25 cellular contexts compared by ENCODE assay signal in genomic region chr14:60085085-60085484, GRCh38. TPM values are rescaled to one million over a fixed set of nuclear protein-coding genes. Genes with fewer than 3 reads are reported as not detected.
A peak's percentile ranks its signal among the peaks of the same experiment; 100 is the strongest.
DNase-seq lines count a peak whose midpoint lies in the region; ATAC-seq, FAIRE-seq and TF ChIP-seq lines count a peak whose summit lies in the region.
"Had no signal": no experiment of that assay in that cellular context is flagged by ENCODE, and none has a peak within 500 bp of the region (broad histone marks: within the 10 kb centered on the region; RNA-seq: fewer than 3 reads in every experiment).

No MANE protein-coding gene starts in this region.

- TF ChIP-seq EP300 in HepG2 (IDR thresholded peaks at IDR 0.05; ENCODE audit: low read depth in 2 of 2, low read length in 2 of 2), result no peak
- TF ChIP-seq EP300 in HepG2 (CRISPR knock-in tag; IDR thresholded peaks at IDR 0.05; ENCODE audit: borderline replicate concordance), result no peak

- TF ChIP-seq POLR2A in HepG2 (IDR thresholded peaks at IDR 0.05; ENCODE audit: insufficient read depth in 1 of 2, low read depth in 2 of 2, low read length in 2 of 2) (no peak), right lobe of liver (IDR thresholded peaks at IDR 0.05) (no peak)

- POLR2A ChIA-PET in HepG2 (lab: Yijun Ruan, JAX), result no interaction called here

- H3K27me3 ChIP-seq in HepG2 (ENCODE audit: control insufficient read depth in 1 of 2, insufficient read depth in 2 of 2, low read length in 2 of 2), result no peaks in the 10 kb centered on the region
- H3K27me3 ChIP-seq in right lobe of liver, result no peaks in the 10 kb centered on the region
- H3K27me3 ChIP-seq in mammary epithelial cell (ENCODE audit: insufficient read depth, low read length), result no peaks in the 10 kb centered on the region
- H3K27me3 ChIP-seq: neutrophil, stomach, tibial nerve had no signal

- H3K27ac Mint-ChIP-seq in nephron progenitor cell, result no peak overlapping the region
- H3K27ac Mint-ChIP-seq: activated naive CD4-positive, alpha-beta T cell treated with anti-CD3 and anti-CD28 coated beads, Interleukin-2, amount 50 U/mL, for 72 hours; activated T-helper 17 cell treated with anti-CD3 and anti-CD28 coated beads, Interleukin-2, amount 50 U/mL, for 72 hours had no signal

- BruUV-seq in HepG2 (replicated peaks; lab: Mats Ljungman, UMichigan), result no TSS peak
- no TSS peak for BruUV-seq in mammary epithelial cell (replicated peaks; lab: Mats Ljungman, UMichigan)

- ATAC-seq in HepG2 (no peak), right lobe of liver (no peak), HG02840 (IDR thresholded peaks at IDR 0.05; ENCODE audit: low FRiP score, unreplicated experiment) (no peak)
- ATAC-seq: activated naive CD4-positive, alpha-beta T cell treated with anti-CD3 and anti-CD28 coated beads, Interleukin-2, amount 50 U/mL, for 72 hours; activated T-helper 17 cell treated with anti-CD3 and anti-CD28 coated beads, Interleukin-2, amount 50 U/mL, for 72 hours; Right ventricle myocardium inferior had no signal

- H3K27ac ChIP-seq in HepG2 (ENCODE audit: extremely low read length, insufficient read depth, low read length), result no peak overlapping the region
- H3K27ac ChIP-seq in right lobe of liver, result no peak overlapping the region
- peak overlapping the region; percentile 15 for H3K27ac ChIP-seq in mammary epithelial cell (ENCODE audit: insufficient read depth, low read depth, low read length)
- H3K27ac ChIP-seq: neutrophil, prostate gland, stomach, tibial nerve, WERI-Rb-1 had no signal

- no peaks in the 10 kb centered on the region for H4K20me1 ChIP-seq in HepG2 (ENCODE audit: insufficient read depth, low read length)
- no peaks in the 10 kb centered on the region for H4K20me1 ChIP-seq in mammary epithelial cell (ENCODE audit: insufficient read depth, low read length)

- H2AFZ ChIP-seq in HepG2 (ENCODE audit: low read length), result no peak overlapping the region
- H2AFZ ChIP-seq in mammary epithelial cell (ENCODE audit: low read depth, low read length), result no peak overlapping the region

- no peaks in the 10 kb centered on the region for H3K27me3 Mint-ChIP-seq in nephron progenitor cell (ENCODE audit: low read depth, poor library complexity)

- no peak for FAIRE-seq in HepG2 (lab: Jason Lieb, UNC)
- FAIRE-seq: astrocyte had no signal

- no peaks in the 10 kb centered on the region for H3K4me1 Mint-ChIP-seq in nephron progenitor cell
- H3K4me1 Mint-ChIP-seq: activated T-helper 17 cell treated with anti-CD3 and anti-CD28 coated beads, Interleukin-2, amount 50 U/mL, for 72 hours had no signal

- dilution Hi-C loops in mammary epithelial cell (cut with HindIII; ENCODE audit: low sequenced_read_pairs), result no loop called here

- no peaks in the 10 kb centered on the region for H3K9me3 ChIP-seq in HepG2 (ENCODE audit: low read length)
- no peaks in the 10 kb centered on the region for H3K9me3 ChIP-seq in right lobe of liver
- H3K9me3 ChIP-seq in mammary epithelial cell (replicated peaks; ENCODE audit: insufficient read depth, low read length), result no peaks in the 10 kb centered on the region
- H3K9me3 ChIP-seq: neutrophil, prostate gland, stomach, tibial nerve had no signal

- H3K4me3 Mint-ChIP-seq in nephron progenitor cell, result no peak overlapping the region
- H3K4me3 Mint-ChIP-seq: activated T-helper 17 cell treated with anti-CD3 and anti-CD28 coated beads, Interleukin-2, amount 50 U/mL, for 72 hours had no signal

- in situ Hi-C loops in HepG2 (cut with HindIII; ENCODE audit: extremely low pct_ligation_motif_present, low pct_unique_long_range_greater_than_20kb), result no loop called here
- in situ Hi-C loops in mammary epithelial cell (cut with MboI; ENCODE audit: low sequenced_read_pairs in 2 of 2), result no loop called here

- TF ChIP-seq CTCF in HepG2 (CRISPR knock-in tag; IDR thresholded peaks at IDR 0.05) (no peak), right lobe of liver (IDR thresholded peaks at IDR 0.05) (no peak), mammary epithelial cell (conservative IDR thresholded peaks at IDR 0.05 in 1 of 2, IDR thresholded peaks at IDR 0.05 in 1 of 2; ENCODE audit: extremely low read depth in 1 of 2, insufficient read depth in 1 of 2, low read depth in 1 of 2, low read length in 2 of 2) (no peak), nephron progenitor cell (IDR thresholded peaks at IDR 0.05) (no peak)

- H3K36me3 ChIP-seq in HepG2 (replicated peaks in 1 of 2; ENCODE audit: control insufficient read depth in 1 of 2, insufficient read depth in 2 of 2, low read length in 2 of 2), result no peaks in the 10 kb centered on the region
- no peaks in the 10 kb centered on the region for H3K36me3 ChIP-seq in right lobe of liver
- H3K36me3 ChIP-seq in mammary epithelial cell (ENCODE audit: insufficient read depth, low read length), result no peaks in the 10 kb centered on the region
- H3K36me3 ChIP-seq: neutrophil, prostate gland, stomach, tibial nerve, WERI-Rb-1 had no signal

- DNase-seq in HepG2 (ENCODE audit: low spot score), result no peak
- no peak for DNase-seq in right lobe of liver
- peak; percentile 68 for DNase-seq in mammary epithelial cell
- peak; percentile 34 for DNase-seq in fibroblast of the conjunctiva (ENCODE audit: low read depth)
- DNase-seq in nephron progenitor cell, result no peak
- DNase-seq in H4 (ENCODE audit: low spot score), result no peak
- DNase-seq in A172 (ENCODE audit: low spot score), result no peak
- DNase-seq: activated CD4-positive, alpha-beta T cell treated with anti-CD3 and anti-CD28 coated beads, Interleukin-2, amount 50 U/mL, for 4 hours; DMS53; GDM1; NCI-H1417; NCI-H2081 treated with DMSO at 0.1 percent for 48 hours; NCI-H345; NCI-H774; stomach; WERI-Rb-1 had no signal

- H3K79me2 ChIP-seq in HepG2 (ENCODE audit: insufficient read depth, low read length) (no peaks in the 10 kb centered on the region), mammary epithelial cell (ENCODE audit: insufficient read depth, low read length) (no peaks in the 10 kb centered on the region)

- H3K4me2 ChIP-seq in HepG2 (ENCODE audit: low read depth, low read length) (no peak overlapping the region), mammary epithelial cell (ENCODE audit: insufficient read depth, low read depth, low read length) (no peak overlapping the region)

- intact Hi-C loops in HepG2 (cut with micrococcal nuclease; ENCODE audit: unreplicated experiment), result no loop called here
- intact Hi-C loops in right lobe of liver (cut with DNase I), result no loop called here
- intact Hi-C loops in mammary epithelial cell (cut with micrococcal nuclease), result no loop called here

- no peak overlapping the region for H3K9ac ChIP-seq in HepG2 (ENCODE audit: insufficient read depth, low read depth, low read length)
- H3K9ac ChIP-seq in mammary epithelial cell (ENCODE audit: insufficient read depth, low read length), result no peak overlapping the region

- H3K4me3 ChIP-seq in HepG2 (replicated peaks in 1 of 3; ENCODE audit: insufficient read depth in 1 of 3, low read depth in 2 of 3, low read length in 3 of 3), result no peak overlapping the region
- H3K4me3 ChIP-seq in right lobe of liver, result no peak overlapping the region
- no peak overlapping the region for H3K4me3 ChIP-seq in mammary epithelial cell (replicated peaks in 1 of 3; ENCODE audit: insufficient read depth in 1 of 3, low read depth in 2 of 3, low read length in 3 of 3)
- H3K4me3 ChIP-seq: lung, prostate gland, stomach, tibial nerve had no signal

- H3K4me1 ChIP-seq in HepG2 (ENCODE audit: insufficient read depth, low read length), result no peaks in the 10 kb centered on the region
- H3K4me1 ChIP-seq in right lobe of liver, result no peaks in the 10 kb centered on the region
- H3K4me1 ChIP-seq in mammary epithelial cell (ENCODE audit: insufficient read depth, low read length), result peaks cover 8% of the 10 kb centered on the region
- H3K4me1 ChIP-seq: prostate gland, stomach, tibial nerve had no signal

- H3K9me3 Mint-ChIP-seq in nephron progenitor cell, result no peaks in the 10 kb centered on the region
- H3K9me3 Mint-ChIP-seq: activated naive CD4-positive, alpha-beta T cell treated with anti-CD3 and anti-CD28 coated beads, Interleukin-2, amount 50 U/mL, for 72 hours; activated T-helper 17 cell treated with anti-CD3 and anti-CD28 coated beads, Interleukin-2, amount 50 U/mL, for 72 hours had no signal

- CTCF ChIA-PET in HepG2 (lab: Yijun Ruan, JAX; ENCODE audit: low intra/inter-chr PET ratio, low total read pairs) (no interaction called here), mammary epithelial cell (lab: Charles Lee; ENCODE audit: low non-redundant PET) (no interaction called here)

- TF ChIP-seq RAD21 in HepG2 (CRISPR knock-in tag; IDR thresholded peaks at IDR 0.05), result no peak

- H3K36me3 Mint-ChIP-seq in nephron progenitor cell (ENCODE audit: low read depth), result no peaks in the 10 kb centered on the region
- H3K36me3 Mint-ChIP-seq: activated naive CD4-positive, alpha-beta T cell treated with anti-CD3 and anti-CD28 coated beads, Interleukin-2, amount 50 U/mL, for 72 hours had no signal

RNA-seq across cellular contexts. Expression of gene PCNX4, which starts 6.6 kb away (rescaled TPM):
- total RNA-seq in HepG2 (2016; rRNA removed; fragmentation: Illumina TruSeq; extraction: Trizol), result 30.0 and 43.0 TPM in 2 replicates
- total RNA-seq in HepG2 (2016; cell fraction: cytosol; rRNA removed; fragmentation: Illumina TruSeq; extraction: Trizol; ENCODE audit: low read depth), result 19.6 and 24.9 TPM in 2 replicates
- 33.4 and 40.0 TPM in 2 replicates for total RNA-seq in HepG2 (2016; cell fraction: insoluble cytoplasmic fraction; rRNA removed; fragmentation: Illumina TruSeq; extraction: Trizol)
- total RNA-seq in HepG2 (2016; cell fraction: membrane; rRNA removed; fragmentation: Illumina TruSeq; extraction: Trizol), result 31.6 and 37.0 TPM in 2 replicates
- 55.1 and 58.5 TPM in 2 replicates for total RNA-seq in HepG2 (2016; cell fraction: nucleus; rRNA removed; fragmentation: Illumina TruSeq; extraction: Trizol)
- polyA plus RNA-seq in HepG2 (2011; rRNA removed), result 21.0 and 28.6 TPM in 2 replicates
- polyA plus RNA-seq in HepG2 (2011; cell fraction: cytosol; rRNA removed), result 14.9 and 22.6 TPM in 2 replicates
- polyA plus RNA-seq in HepG2 (2011; cell fraction: nucleus; rRNA removed), result 41.6 and 44.6 TPM in 2 replicates
- 10.7 and 17.0 TPM in 2 replicates for polyA plus RNA-seq in HepG2 (2012)
- polyA plus RNA-seq in HepG2 (2016; cell fraction: cytosol; fragmentation: Illumina TruSeq; extraction: Trizol; ENCODE audit: low read depth), result 1.3 and 1.4 TPM in 2 replicates
- polyA plus RNA-seq in HepG2 (2016; cell fraction: insoluble cytoplasmic fraction; fragmentation: Illumina TruSeq; extraction: Trizol; ENCODE audit: low read depth), result 28.1 and 29.8 TPM in 2 replicates
- 5.9 and 6.1 TPM in 2 replicates for polyA plus RNA-seq in HepG2 (2016; cell fraction: membrane; fragmentation: Illumina TruSeq; extraction: Trizol; ENCODE audit: low read depth)
- 62.1 and 73.2 TPM in 2 replicates for polyA plus RNA-seq in HepG2 (2016; cell fraction: nucleus; fragmentation: Illumina TruSeq; extraction: Trizol; ENCODE audit: insufficient read depth, low read depth)
- 62.6 and 74.0 TPM in 2 replicates for polyA minus RNA-seq in HepG2 (2011; rRNA and poly(A)+ RNA removed; ENCODE audit: low replicate concordance)
- 18.1 and 18.8 TPM in 2 replicates for polyA minus RNA-seq in HepG2 (2011; cell fraction: cytosol; rRNA and poly(A)+ RNA removed)
- 105 and 123 TPM in 2 replicates for polyA minus RNA-seq in HepG2 (2011; cell fraction: nucleus; rRNA and poly(A)+ RNA removed)
- 10 to 100 TPM; 14.2 to 36.4 (median 17.8) TPM for total RNA-seq in right lobe of liver
- total RNA-seq in mammary epithelial cell, result 100 to 1,000 TPM in 1 of 2 donors, 10 to 100 TPM in 1; 54.5 to 104 TPM
- 19.9 TPM for polyA plus RNA-seq in mammary epithelial cell
- 110 TPM for polyA minus RNA-seq in mammary epithelial cell
- total RNA-seq in H4 (2014; rRNA removed; shearing (Covaris generic)), result 48.6 and 65.4 TPM in 2 replicates
- 81.3 and 97.5 TPM in 2 replicates for total RNA-seq in A172 (2014; rRNA removed; shearing (Covaris generic))

Comparison
In these comparisons a context has a peak if more than half of its experiments do, and no peak if none do; other contexts are left out.
1. DNase-seq: peak in mammary epithelial cell (single experiment) and fibroblast of the conjunctiva (single experiment); none in HepG2 (single experiment), right lobe of liver (0 of 3), nephron progenitor cell (single experiment), H4 (single experiment) and A172 (single experiment).